Comparison of ENCODE assay signal across 8 cellular contexts in genomic region chr6:36769161-36769675, GRCh38.
DNase-seq lines count a peak whose midpoint lies in the region; ATAC-seq and TF ChIP-seq lines count a peak whose summit lies in the region.

No MANE protein-coding gene starts in this region.

- H3K4me3 Mint-ChIP-seq in activated CD8-positive, alpha-beta T cell treated with anti-CD3 and anti-CD28 coated beads, Interleukin-2, amount 10 ng/mL, durations not matched to agents 7 days and 5 days = peak overlapping the region; percentile 56

- peak; percentile 71 for DNase-seq in Right ventricle myocardium inferior (ENCODE audit: missing footprints)
- DNase-seq in cardiac septum (ENCODE audit: low spot score) = no peak
- no peak for DNase-seq in activated CD8-positive, alpha-beta T cell treated with anti-CD3 and anti-CD28 coated beads, Interleukin-2, amount 10 ng/mL, durations not matched to agents 7 days and 5 days
- DNase-seq in left ventricle myocardium inferior = peak; percentile 30
- DNase-seq in NCI-H2171 treated with DMSO at 0.1 percent for 48 hours (lab: John Stamatoyannopoulos, UW) = no peak
- DNase-seq in WERI-Rb-1 = no peak
- DNase-seq in D341Med (ENCODE audit: low spot score) = no peak

- ATAC-seq in Right ventricle myocardium inferior = peak; percentile 45
- ATAC-seq in activated CD8-positive, alpha-beta T cell treated with anti-CD3 and anti-CD28 coated beads, Interleukin-2, amount 10 ng/mL, durations not matched to agents 7 days and 5 days = peak; percentile 13
- no peak for ATAC-seq in HG03025 (IDR thresholded peaks at IDR 0.05; ENCODE audit: low FRiP score, unreplicated experiment)

- H3K9me3 ChIP-seq in left ventricle myocardium inferior (replicated peaks) = no peaks in the 10 kb centered on the region
- H3K9me3 ChIP-seq in WERI-Rb-1 (ENCODE audit: severe bottlenecking) = no peaks in the 10 kb centered on the region

- H3K27me3 ChIP-seq in left ventricle myocardium inferior (ENCODE audit: low read depth) (no peaks in the 10 kb centered on the region), WERI-Rb-1 (ENCODE audit: insufficient read depth, low read depth, severe bottlenecking) (no peaks in the 10 kb centered on the region)

- POLR2A ChIA-PET in activated CD8-positive, alpha-beta T cell treated with anti-CD3 and anti-CD28 coated beads, Interleukin-2, amount 10 ng/mL, durations not matched to agents 7 days and 5 days (lab: Charles Lee) = interaction anchor here (0.7 to 2.3 kb wide), 5 partner anchors 36 to 402 kb away, joined by 3 to 6 read pairs (median 4); no protein-coding TSS in a partner anchor

- peak overlapping the region; percentile 17 for H3K4me3 ChIP-seq in left ventricle myocardium inferior
- H3K4me3 ChIP-seq in WERI-Rb-1 (ENCODE audit: low read depth, low read length) = no peak overlapping the region

- intact Hi-C loops in Right ventricle myocardium inferior (cut with DNase I) = loop anchor here (5.0 to 10.0 kb wide), 2 partner anchors 63 to 446 kb away; no protein-coding TSS in a partner anchor
- intact Hi-C loops in cardiac septum (cut with DNase I) = loop anchor here (5.0 to 10.0 kb wide), 4 partner anchors 208 to 446 kb away; partner anchors contain the start of gene PIM1
- intact Hi-C loops in left ventricle myocardium inferior (cut with micrococcal nuclease) = loop anchor here (5.0 kb wide), 1 partner anchor 83 kb away; no protein-coding TSS in a partner anchor

- H3K4me1 ChIP-seq in left ventricle myocardium inferior = peaks cover 62% of the 10 kb centered on the region

- H3K27ac ChIP-seq in left ventricle myocardium inferior (replicated peaks) (peak overlapping the region; percentile 86), WERI-Rb-1 (no peak overlapping the region)

- H3K36me3 ChIP-seq in left ventricle myocardium inferior = peaks cover 4% of the 10 kb centered on the region
- H3K36me3 ChIP-seq in WERI-Rb-1 = no peaks in the 10 kb centered on the region

- CTCF ChIA-PET in activated CD8-positive, alpha-beta T cell treated with anti-CD3 and anti-CD28 coated beads, Interleukin-2, amount 10 ng/mL, durations not matched to agents 7 days and 5 days (lab: Charles Lee) = interaction anchor here (0.7 to 12.5 kb wide), 12 partner anchors 13 to 443 kb away, joined by 3 to 375 read pairs (median 10); partner anchors contain the start of gene PPIL1

- no peak for TF ChIP-seq CTCF in left ventricle myocardium inferior (IDR thresholded peaks at IDR 0.05; ENCODE audit: borderline replicate concordance)
- no peak for TF ChIP-seq CTCF in WERI-Rb-1 (IDR thresholded peaks at IDR 0.05; ENCODE audit: low read depth, low read length)

- H3K4me1 Mint-ChIP-seq in activated CD8-positive, alpha-beta T cell treated with anti-CD3 and anti-CD28 coated beads, Interleukin-2, amount 10 ng/mL, durations not matched to agents 7 days and 5 days (ENCODE audit: low read depth) = peaks cover 72% of the 10 kb centered on the region

- peak overlapping the region; percentile 90 for H3K27ac Mint-ChIP-seq in activated CD8-positive, alpha-beta T cell treated with anti-CD3 and anti-CD28 coated beads, Interleukin-2, amount 10 ng/mL, durations not matched to agents 7 days and 5 days

- H3K27me3 Mint-ChIP-seq in activated CD8-positive, alpha-beta T cell treated with anti-CD3 and anti-CD28 coated beads, Interleukin-2, amount 10 ng/mL, durations not matched to agents 7 days and 5 days (ENCODE audit: low read depth) = no peaks in the 10 kb centered on the region

- H3K9me3 Mint-ChIP-seq in activated CD8-positive, alpha-beta T cell treated with anti-CD3 and anti-CD28 coated beads, Interleukin-2, amount 10 ng/mL, durations not matched to agents 7 days and 5 days (ENCODE audit: insufficient read depth) = no peaks in the 10 kb centered on the region

- no peaks in the 10 kb centered on the region for H3K36me3 Mint-ChIP-seq in activated CD8-positive, alpha-beta T cell treated with anti-CD3 and anti-CD28 coated beads, Interleukin-2, amount 10 ng/mL, durations not matched to agents 7 days and 5 days (ENCODE audit: low read depth)

Comparison
In these comparisons a context has a peak if more than half of its experiments do, and no peak if none do; other contexts are left out.
1. DNase-seq: peak in Right ventricle myocardium inferior (single experiment) and left ventricle myocardium inferior (single experiment); none in cardiac septum (single experiment), activated CD8-positive, alpha-beta T cell treated with anti-CD3 and anti-CD28 coated beads, Interleukin-2, amount 10 ng/mL, durations not matched to agents 7 days and 5 days (single experiment), NCI-H2171 treated with DMSO at 0.1 percent for 48 hours (single experiment), WERI-Rb-1 (single experiment) and D341Med (single experiment).